5 cellular contexts compared by ENCODE assay signal in the genomic region with DNA sequence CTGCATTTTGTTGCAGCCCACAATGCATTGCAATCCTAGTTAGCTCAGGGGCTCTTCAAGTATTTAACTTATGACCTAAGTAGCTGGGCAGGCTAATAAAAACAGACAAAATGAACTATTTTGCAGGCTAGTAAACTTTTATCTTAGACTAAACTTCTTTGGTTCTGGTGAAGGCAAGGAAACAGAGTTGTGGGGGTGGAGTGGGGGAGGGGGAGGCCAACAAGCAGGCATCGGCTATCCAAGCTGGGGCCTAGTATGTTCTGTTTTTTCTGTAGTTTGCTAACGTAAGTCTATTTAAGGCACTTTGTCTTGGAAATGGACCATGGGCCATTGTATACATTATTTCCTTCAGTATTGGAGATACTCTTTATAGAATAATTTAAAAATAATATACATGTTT. TPM values are rescaled to one million over a fixed set of nuclear protein-coding genes. Genes with fewer than 3 reads are reported as not detected.
"Had no signal": no experiment of that assay in that cellular context is flagged by ENCODE, and none has a peak within 500 bp of the region (broad histone marks: within the 10 kb centered on the region; RNA-seq: fewer than 3 reads in every experiment).

No MANE protein-coding gene starts in this region.

RNA-seq across cellular contexts. Expression of a gene that starts 31.5 kb away (rescaled TPM):
- total RNA-seq: GM23248, H4, H7, H9, HFFc6 had no signal
